In the genomic region with DNA sequence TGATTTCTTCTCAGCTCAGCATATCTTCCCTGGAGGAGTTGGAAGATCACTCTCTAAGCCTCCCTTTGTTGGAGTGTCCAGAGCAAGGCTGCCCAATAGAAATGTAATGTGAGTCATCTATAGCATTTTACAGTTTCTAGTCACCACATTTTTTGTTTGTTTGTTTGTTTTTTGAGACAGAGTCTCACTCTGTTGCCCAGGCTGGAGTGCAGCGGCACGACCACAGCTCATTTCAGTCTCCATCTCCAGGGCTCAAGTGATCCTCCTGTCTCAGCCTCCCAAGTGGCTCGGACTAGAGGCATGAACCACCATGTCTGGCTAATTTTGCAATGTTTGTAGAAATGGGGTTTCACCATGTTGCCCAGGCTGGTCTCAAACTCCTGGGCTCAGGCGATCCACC, we compare ENCODE assay signal across 14 cellular contexts. TPM values are rescaled to one million over a fixed set of nuclear protein-coding genes. Genes with fewer than 3 reads are reported as not detected.
DNase-seq lines count a peak whose midpoint lies in the region; ATAC-seq and TF ChIP-seq lines count a peak whose summit lies in the region.
"Had no signal": no experiment of that assay in that cellular context is flagged by ENCODE, and none has a peak within 500 bp of the region (broad histone marks: within the 10 kb centered on the region; RNA-seq: fewer than 3 reads in every experiment).

No MANE protein-coding gene starts in this region.

- H3K9ac ChIP-seq in NT2/D1 (ENCODE audit: insufficient read length, low read depth): peak overlapping the region; percentile 57

- DNase-seq in ELR (ENCODE audit: low read depth): peak; percentile 49
- DNase-seq in NT2/D1 (ENCODE audit: low read depth, low spot score): no peak
- peak; percentile 44 for DNase-seq in choroid plexus epithelial cell (ENCODE audit: low read depth)
- no peak for DNase-seq in natural killer cell treated with Interleukin-12 subunit alpha and Interleukin-12 subunit beta and Interleukin-15 and Interleukin-18, amount 100 ng/mL, for 72 hours (ENCODE audit: low spot score)
- DNase-seq in A673 (ENCODE audit: low spot score): no peak
- no peak for DNase-seq in HCEC 1CT
- DNase-seq: activated CD4-positive, alpha-beta T cell treated with anti-CD3 and anti-CD28 coated beads, Interleukin-2, amount 50 U/mL, for 4 hours; hypothalamus; NCI-H2107 had no signal

- H3K9me3 Mint-ChIP-seq in natural killer cell treated with Interleukin-12 subunit alpha and Interleukin-12 subunit beta and Interleukin-15 and Interleukin-18, amount 100 ng/mL, for 72 hours: no peaks in the 10 kb centered on the region
- H3K9me3 Mint-ChIP-seq: T-helper 2 cell treated with Interferon-gamma antibody and Interleukin-4, amounts not matched to agents 5 μg/mL and 100 μg/mL, for 36 hours had no signal

- peaks cover 11% of the 10 kb centered on the region for H3K4me1 ChIP-seq in NT2/D1 (ENCODE audit: insufficient read depth, insufficient read length)
- no peaks in the 10 kb centered on the region for H3K4me1 ChIP-seq in A673 (ENCODE audit: insufficient read depth, low read length, poor library complexity, severe bottlenecking)

- H3K27ac ChIP-seq in A673 (ENCODE audit: low read depth, low read length, poor library complexity, severe bottlenecking): no peak overlapping the region
- H3K27ac ChIP-seq: PC-9, thoracic aorta had no signal

- POLR2A ChIA-PET in A673 (lab: Charles Lee; ENCODE audit: low non-redundant PET): no interaction called here

- H3K36me3 ChIP-seq in NT2/D1 (ENCODE audit: insufficient read depth, insufficient read length, low read length) (no peaks in the 10 kb centered on the region), A673 (ENCODE audit: insufficient read depth, low read length, poor library complexity, severe bottlenecking) (no peaks in the 10 kb centered on the region)
- H3K36me3 ChIP-seq: thoracic aorta had no signal

- H3K4me3 Mint-ChIP-seq in natural killer cell treated with Interleukin-12 subunit alpha and Interleukin-12 subunit beta and Interleukin-15 and Interleukin-18, amount 100 ng/mL, for 72 hours: peak overlapping the region; percentile 81
- H3K4me3 Mint-ChIP-seq: T-helper 2 cell treated with Interferon-gamma antibody and Interleukin-4, amounts not matched to agents 5 μg/mL and 100 μg/mL, for 36 hours had no signal

- no peak for TF ChIP-seq CTCF in choroid plexus epithelial cell (conservative IDR thresholded peaks at IDR 0.05; ENCODE audit: low read depth, low read length)
- no peak for TF ChIP-seq CTCF in A673 (conservative IDR thresholded peaks at IDR 0.05; ENCODE audit: low read depth, low read length)

- no TSS peak for BruUV-seq in A673 (replicated peaks; lab: Mats Ljungman, UMichigan)

- peak overlapping the region; percentile 84 to 96 for H3K27ac Mint-ChIP-seq in natural killer cell treated with Interleukin-12 subunit alpha and Interleukin-12 subunit beta and Interleukin-15 and Interleukin-18, amount 100 ng/mL, for 72 hours
- H3K27ac Mint-ChIP-seq: T-helper 2 cell treated with Interferon-gamma antibody and Interleukin-4, amounts not matched to agents 5 μg/mL and 100 μg/mL, for 36 hours had no signal

- no peak for ATAC-seq in natural killer cell treated with Interleukin-12 subunit alpha and Interleukin-12 subunit beta and Interleukin-15 and Interleukin-18, amount 100 ng/mL, for 72 hours
- ATAC-seq in GM21360 (IDR thresholded peaks at IDR 0.05; ENCODE audit: unreplicated experiment): no peak
- no peak for ATAC-seq in GM19328 (IDR thresholded peaks at IDR 0.05; ENCODE audit: unreplicated experiment)

- CTCF ChIA-PET in A673 (lab: Charles Lee): no interaction called here

- H3K27me3 Mint-ChIP-seq in natural killer cell treated with Interleukin-12 subunit alpha and Interleukin-12 subunit beta and Interleukin-15 and Interleukin-18, amount 100 ng/mL, for 72 hours: no peaks in the 10 kb centered on the region

- H3K27me3 ChIP-seq in NT2/D1 (ENCODE audit: insufficient read depth, insufficient read length) (no peaks in the 10 kb centered on the region), A673 (replicated peaks; ENCODE audit: insufficient read depth, low read depth, low read length, poor library complexity) (peaks cover 15% of the 10 kb centered on the region)

- H3K4me1 Mint-ChIP-seq in natural killer cell treated with Interleukin-12 subunit alpha and Interleukin-12 subunit beta and Interleukin-15 and Interleukin-18, amount 100 ng/mL, for 72 hours (ENCODE audit: low read depth in 2 of 2): peaks cover 52 to 61% of the 10 kb centered on the region in 2 donors

- H3K4me3 ChIP-seq in NT2/D1 (ENCODE audit: insufficient read length, low read depth): no peak overlapping the region
- no peak overlapping the region for H3K4me3 ChIP-seq in choroid plexus epithelial cell (ENCODE audit: low read depth, low read length)
- H3K4me3 ChIP-seq in A673 (ENCODE audit: low read depth, low read length, poor library complexity, severe bottlenecking): no peak overlapping the region
- H3K4me3 ChIP-seq: PC-9, thoracic aorta had no signal

- peaks cover 5% of the 10 kb centered on the region; the same call in 1 of the 2 replicates for H3K9me3 ChIP-seq in NT2/D1 (ENCODE audit: insufficient read depth, low read length)
- H3K9me3 ChIP-seq in A673 (ENCODE audit: low read depth, low read length, poor library complexity, severe bottlenecking): no peaks in the 10 kb centered on the region
- H3K9me3 ChIP-seq: thoracic aorta had no signal

- H3K36me3 Mint-ChIP-seq in natural killer cell treated with Interleukin-12 subunit alpha and Interleukin-12 subunit beta and Interleukin-15 and Interleukin-18, amount 100 ng/mL, for 72 hours: peaks cover 12% of the 10 kb centered on the region

- intact Hi-C loops in A673 (cut with micrococcal nuclease; ENCODE audit: unreplicated experiment): no loop called here

RNA-seq across cellular contexts. Expression of gene KLHL6, which starts 21.3 kb away (rescaled TPM):
- 10 to 100 TPM; 16.9 to 19.3 TPM for total RNA-seq in natural killer cell treated with Interleukin-12 subunit alpha and Interleukin-12 subunit beta and Interleukin-15 and Interleukin-18, amount 100 ng/mL, for 72 hours
- total RNA-seq in A673 (2021): not detected in 2 replicates

Comparison
In these comparisons a context has a peak if more than half of its experiments do, and no peak if none do; other contexts are left out.
1. DNase-seq: peak in ELR (single experiment) and choroid plexus epithelial cell (single experiment); none in NT2/D1 (single experiment), natural killer cell treated with Interleukin-12 subunit alpha and Interleukin-12 subunit beta and Interleukin-15 and Interleukin-18, amount 100 ng/mL, for 72 hours (single experiment), A673 (single experiment) and HCEC 1CT (single experiment).
2. RNA of gene KLHL6, which starts 21.3 kb away (total RNA-seq): 16.9 to 19.3 TPM in natural killer cell treated with Interleukin-12 subunit alpha and Interleukin-12 subunit beta and Interleukin-15 and Interleukin-18, amount 100 ng/mL, for 72 hours; not detected in A673; every median in the first group is over 10 times any median in the second.